In genomic region chr17:49275981-49276380, GRCh38 we compare ENCODE assay signal across 7 cellular contexts. TPM values are rescaled to one million over a fixed set of nuclear protein-coding genes. Genes with fewer than 3 reads are reported as not detected.
"Had no signal": no experiment of that assay in that cellular context is flagged by ENCODE, and none has a peak within 500 bp of the region (broad histone marks: within the 10 kb centered on the region; RNA-seq: fewer than 3 reads in every experiment).

No MANE protein-coding gene starts in this region.

RNA-seq across cellular contexts. Expression of gene PHOSPHO1, which starts 45.4 kb away (rescaled TPM):
- total RNA-seq: naive thymus-derived CD8-positive, alpha-beta T cell; natural killer cell treated with Interleukin-12 subunit alpha and Interleukin-12 subunit beta and Interleukin-15 and Interleukin-18, amount 100 ng/mL, for 72 hours; neural crest cell; osteocyte; progenitor cell of endocrine pancreas; sigmoid colon; subcutaneous adipose tissue had no signal
